Comparison of ENCODE assay signal across 18 cellular contexts in the genomic region with DNA sequence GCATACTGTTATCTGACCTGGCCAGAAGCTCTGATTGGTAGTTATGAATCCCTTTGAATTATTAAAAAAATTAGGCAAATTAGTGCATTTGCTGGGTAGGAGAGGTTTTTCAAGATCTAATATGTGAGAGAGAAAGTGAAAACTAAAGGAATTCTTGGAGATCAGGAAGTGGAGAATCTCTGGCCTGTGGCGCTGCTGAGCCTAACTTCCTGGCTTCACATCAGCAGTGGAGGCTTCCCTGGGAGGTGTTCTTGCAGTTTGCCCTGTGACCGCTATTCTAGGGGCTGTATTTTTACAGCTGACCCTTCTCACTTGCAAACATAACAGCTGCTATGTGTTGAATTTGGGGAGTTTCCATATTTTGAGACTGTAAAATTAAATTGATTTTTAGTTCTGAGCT.
A peak's percentile ranks its signal among the peaks of the same experiment; 100 is the strongest.
DNase-seq lines count a peak whose midpoint lies in the region; ATAC-seq, FAIRE-seq and TF ChIP-seq lines count a peak whose summit lies in the region.
"Had no signal": no experiment of that assay in that cellular context is flagged by ENCODE, and none has a peak within 500 bp of the region (broad histone marks: within the 10 kb centered on the region; RNA-seq: fewer than 3 reads in every experiment).

No MANE protein-coding gene starts in this region.

- TF ChIP-seq CTCF in choroid plexus epithelial cell (conservative IDR thresholded peaks at IDR 0.05; ENCODE audit: low read depth, low read length) (peak; percentile 54), kidney (IDR thresholded peaks at IDR 0.05; ENCODE audit: borderline replicate concordance, extremely low read depth, insufficient read depth) (peak; percentile 1)

- H3K27me3 ChIP-seq in skeletal muscle satellite cell (ENCODE audit: control insufficient read depth, insufficient read depth, low read length), result no peaks in the 10 kb centered on the region
- H3K27me3 ChIP-seq: BE2C, suprapubic skin had no signal

- intact Hi-C loops in kidney (cut with DNase I), result no loop called here

- DNase-seq in LHCN-M2 (ENCODE audit: low read depth) (peak; percentile 92), choroid plexus epithelial cell (ENCODE audit: low read depth) (peak; percentile 93), kidney (no peak), GM12892 (ENCODE audit: insufficient read length) (no peak)
- no peak for DNase-seq in activated CD8-positive, alpha-beta memory T cell treated with anti-CD3 and anti-CD28 coated beads, Interleukin-2, amount 50 U/mL, for 48 hours
- DNase-seq in activated CD8-positive, alpha-beta memory T cell treated with anti-CD3 and anti-CD28 coated beads, Interleukin-2, amount 50 U/mL, for 4 hours, result no peak
- DNase-seq: activated CD8-positive, alpha-beta T cell treated with anti-CD3 and anti-CD28 coated beads for 36 hours; activated naive CD8-positive, alpha-beta T cell treated with anti-CD3 and anti-CD28 coated beads, Interleukin-2, amount 50 U/mL, for 24 hours; BE2C; H9; left colon; stimulated activated CD4-positive, alpha-beta T cell treated with anti-CD3 and anti-CD28 coated beads, Interleukin-1b, Interleukin-23, amount 100 ng/mL, for 48 hours had no signal

- FAIRE-seq in kidney (lab: Jason Lieb, UNC), result no peak
- FAIRE-seq in GM12892 (lab: Jason Lieb, UNC), result no peak

- H3K36me3 ChIP-seq in kidney (ENCODE audit: control insufficient read depth in 1 of 2, insufficient read depth in 2 of 2, low read length in 2 of 2) (no peaks in the 10 kb centered on the region), skeletal muscle satellite cell (ENCODE audit: insufficient read depth, low read length) (no peaks in the 10 kb centered on the region)
- H3K36me3 ChIP-seq: BE2C, prostate gland, suprapubic skin had no signal

- TF ChIP-seq POLR2A in GM12892 (IDR thresholded peaks at IDR 0.05; ENCODE audit: low read depth, low read length), result no peak

- H3K4me2 ChIP-seq in skeletal muscle satellite cell (ENCODE audit: low read length), result peak overlapping the region; percentile 59

- H3K9me3 ChIP-seq in kidney (ENCODE audit: control insufficient read depth in 1 of 2, low read length in 2 of 2) (no peaks in the 10 kb centered on the region), skeletal muscle satellite cell (replicated peaks; ENCODE audit: low read length) (no peaks in the 10 kb centered on the region)
- H3K9me3 ChIP-seq: BE2C, prostate gland, suprapubic skin had no signal

- no peak for ATAC-seq in HG03457 (IDR thresholded peaks at IDR 0.05; ENCODE audit: unreplicated experiment)
- ATAC-seq: activated CD8-positive, alpha-beta T cell treated with anti-CD3 and anti-CD28 coated beads for 36 hours; activated naive CD8-positive, alpha-beta T cell treated with anti-CD3 and anti-CD28 coated beads, Interleukin-2, amount 50 U/mL, for 24 hours; left colon; WTC11 had no signal

- no peak overlapping the region for H3K27ac ChIP-seq in kidney (ENCODE audit: low read depth in 2 of 2, low read length in 2 of 2)
- H3K27ac ChIP-seq: epithelial cell of prostate, prostate gland, suprapubic skin had no signal

- H3K4me1 ChIP-seq in kidney (ENCODE audit: control insufficient read depth in 1 of 2, insufficient read depth in 1 of 2, low read depth in 1 of 2, low read length in 2 of 2) (peaks cover 1 to 6% of the 10 kb centered on the region in 2 donors), skeletal muscle satellite cell (ENCODE audit: control insufficient read depth, insufficient read depth, low read length) (peaks cover 19% of the 10 kb centered on the region)
- H3K4me1 ChIP-seq: BE2C, prostate gland had no signal

- no peak overlapping the region for H3K9ac ChIP-seq in kidney (ENCODE audit: low read length in 2 of 2)
- H3K9ac ChIP-seq in skeletal muscle satellite cell (ENCODE audit: low read depth, low read length), result peak overlapping the region; percentile 46

- H3K4me3 ChIP-seq in choroid plexus epithelial cell (ENCODE audit: low read depth, low read length), result no peak overlapping the region
- H3K4me3 ChIP-seq in kidney (ENCODE audit: low read length in 2 of 2), result no peak overlapping the region
- no peak overlapping the region for H3K4me3 ChIP-seq in skeletal muscle satellite cell (ENCODE audit: low read length)
- H3K4me3 ChIP-seq: prostate gland, suprapubic skin had no signal

Comparison
In these comparisons a context has a peak if more than half of its experiments do, and no peak if none do; other contexts are left out.
1. DNase-seq: peak in LHCN-M2 (single experiment) and choroid plexus epithelial cell (single experiment); none in kidney (single experiment), GM12892 (single experiment), activated CD8-positive, alpha-beta memory T cell treated with anti-CD3 and anti-CD28 coated beads, Interleukin-2, amount 50 U/mL, for 48 hours (single experiment) and activated CD8-positive, alpha-beta memory T cell treated with anti-CD3 and anti-CD28 coated beads, Interleukin-2, amount 50 U/mL, for 4 hours (single experiment).